ENCODE assay signal across 19 cellular contexts in the genomic region with DNA sequence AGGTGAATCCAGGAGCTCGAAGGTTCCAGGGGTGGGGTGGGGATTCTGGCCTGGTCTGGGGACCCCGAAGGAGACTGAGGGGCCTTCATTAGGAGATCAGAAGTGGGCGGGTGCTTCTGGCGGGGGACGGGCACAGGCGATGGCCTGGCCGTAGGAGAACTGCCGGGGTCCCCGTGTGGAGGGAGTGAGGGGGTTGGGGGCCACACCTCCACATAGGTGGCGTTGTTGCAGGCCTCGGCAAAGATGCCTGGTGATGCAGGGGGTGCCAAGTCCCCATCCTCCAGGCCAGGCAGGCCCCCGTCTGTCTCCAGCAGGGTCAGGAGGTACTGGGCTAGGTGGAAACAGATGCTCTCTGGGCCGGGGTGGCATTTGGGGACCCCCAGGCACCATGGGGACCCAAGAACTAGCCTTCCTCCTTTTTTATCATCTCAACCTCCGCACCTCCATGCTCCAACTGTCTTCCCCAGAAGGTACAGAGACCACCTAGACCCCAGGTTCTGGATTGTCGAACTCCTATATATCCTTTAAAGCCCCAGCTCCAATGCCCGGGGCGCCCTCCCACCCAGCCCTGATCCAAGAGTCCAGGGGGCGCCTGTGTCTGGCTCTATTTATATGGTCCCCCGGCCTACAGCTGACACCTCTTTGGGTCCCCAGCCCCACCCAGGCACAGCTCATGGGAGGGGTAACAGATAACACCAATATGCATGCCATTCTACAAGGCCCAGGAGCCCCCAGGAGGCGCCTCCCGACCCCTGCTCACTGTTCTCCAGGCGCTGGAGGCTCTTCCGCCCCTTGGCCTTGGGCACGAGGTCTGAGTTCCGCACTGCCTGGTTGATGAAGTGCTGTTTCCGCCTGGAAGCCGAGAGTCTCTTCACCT. TPM values are rescaled to one million over a fixed set of nuclear protein-coding genes. Genes with fewer than 3 reads are reported as not detected.
DNase-seq lines count a peak whose midpoint lies in the region; ATAC-seq, FAIRE-seq and TF ChIP-seq lines count a peak whose summit lies in the region.
"Had no signal": no experiment of that assay in that cellular context is flagged by ENCODE, and none has a peak within 500 bp of the region (broad histone marks: within the 10 kb centered on the region; RNA-seq: fewer than 3 reads in every experiment).

No MANE protein-coding gene starts in this region.

- no peak overlapping the region for H3K18ac ChIP-seq in neuronal stem cell (ENCODE audit: low read length)

- H2BK12ac ChIP-seq in neuronal stem cell (ENCODE audit: low read length) = no peak overlapping the region

- in situ Hi-C loops in GM12878 (cut with MboI) = no loop called here

- no peak overlapping the region for H2BK15ac ChIP-seq in neuronal stem cell (ENCODE audit: low read length)

- H3K4ac ChIP-seq in neuronal stem cell (ENCODE audit: low read length) = peak overlapping the region; percentile 3

- POLR2A ChIA-PET in HCT116 (lab: Charles Lee) = no interaction called here
- POLR2A ChIA-PET in GM12878 (lab: Charles Lee) = no interaction called here

- 92% methylated on average over 27 of the region's 27 CpGs for WGBS in GM12878 (ENCODE audit: insufficient coverage, insufficient replicate concordance, low lambda C conversion rate, missing lambda C conversion rate)
- WGBS in neuronal stem cell (ENCODE audit: extremely low coverage in 2 of 2, insufficient read length in 2 of 2, insufficient replicate concordance in 1 of 2), 2 donors = no CpG with 5 or more reads among the region's 27 CpGs

- H3K4me1 ChIP-seq in HCT116 (ENCODE audit: control insufficient read depth in 1 of 2, insufficient read depth in 2 of 2, low read length in 2 of 2) (peaks cover 6 to 16% of the 10 kb centered on the region in 2 experiments; a peak in 3 of 4 replicates), GM12878 (ENCODE audit: control insufficient read depth, insufficient read depth, low read length) (peaks cover 8% of the 10 kb centered on the region), neuronal stem cell (ENCODE audit: control insufficient read depth in 2 of 2, insufficient read depth in 1 of 2, low read depth in 1 of 2, low read length in 2 of 2) (peaks cover 5 to 7% of the 10 kb centered on the region in 2 donors)
- H3K4me1 ChIP-seq: BE2C had no signal

- no peak overlapping the region for H3K9ac ChIP-seq in HCT116 (ENCODE audit: low read length)
- H3K9ac ChIP-seq in GM12878 (ENCODE audit: control insufficient read depth, insufficient read depth, low read length) = no peak overlapping the region
- H3K9ac ChIP-seq in neuronal stem cell (ENCODE audit: low read depth, low read length, poor library complexity) = no peak overlapping the region

- H2AFZ ChIP-seq in HCT116 (ENCODE audit: low read depth, low read length, poor library complexity, severe bottlenecking) (no peak overlapping the region), GM12878 (ENCODE audit: control insufficient read depth, low read depth, low read length) (no peak overlapping the region), neuronal stem cell (ENCODE audit: low read length) (no peak overlapping the region)

- H3K36me3 ChIP-seq in HCT116 (ENCODE audit: control insufficient read depth in 1 of 2, insufficient read depth in 2 of 2, low read length in 2 of 2) (peaks cover 6 to 7% of the 10 kb centered on the region in 2 experiments; a peak in 3 of 4 replicates), GM12878 (ENCODE audit: control insufficient read depth in 2 of 2, insufficient read depth in 2 of 2, low read length in 1 of 2) (peaks cover 0 to 6% of the 10 kb centered on the region in 2 experiments; a peak in 2 of 4 replicates), neuronal stem cell (replicated peaks in 1 of 2; ENCODE audit: control insufficient read depth in 2 of 2, insufficient read depth in 2 of 2, low read length in 2 of 2) (peaks cover 3 to 49% of the 10 kb centered on the region in 2 donors)
- H3K36me3 ChIP-seq: BE2C had no signal

- intact Hi-C loops in HCT116 (cut with micrococcal nuclease) = no loop called here
- intact Hi-C loops in GM12878 (cut with micrococcal nuclease; ENCODE audit: unreplicated experiment) = no loop called here

- CTCF ChIA-PET in HCT116 (lab: Charles Lee) = no interaction called here
- CTCF ChIA-PET in GM12878 (lab: Yijun Ruan, JAX) = no interaction called here

- TF ChIP-seq RAD21 in HCT116 (IDR thresholded peaks at IDR 0.05; ENCODE audit: low read depth) (no peak), GM12878 (IDR thresholded peaks at IDR 0.05; ENCODE audit: insufficient read depth, low read depth, low read length) (no peak)

- H3K79me1 ChIP-seq in neuronal stem cell (ENCODE audit: low read depth, low read length) = peaks cover 13% of the 10 kb centered on the region

- H3K4me3 ChIP-seq in HCT116 (replicated peaks in 1 of 2; ENCODE audit: low read depth in 1 of 2, low read length in 2 of 2) (no peak overlapping the region), GM12878 (no peak overlapping the region), neuronal stem cell (ENCODE audit: low read length in 2 of 2) (no peak overlapping the region)

- H3K14ac ChIP-seq in neuronal stem cell (ENCODE audit: low read length) = no peak overlapping the region

- TF ChIP-seq EP300 in GM12878 (IDR thresholded peaks at IDR 0.05; ENCODE audit: borderline replicate concordance in 1 of 2, control insufficient read depth in 1 of 2, low read depth in 2 of 2, low read length in 2 of 2) = no peak

- H3K4me2 ChIP-seq in HCT116 (ENCODE audit: low read length) (peak overlapping the region; percentile 41; the same call in 1 of the 2 replicates), GM12878 (ENCODE audit: control insufficient read depth, insufficient read depth) (no peak overlapping the region), neuronal stem cell (ENCODE audit: insufficient read depth, low read length, poor library complexity, severe bottlenecking) (no peak overlapping the region)

- H2BK5ac ChIP-seq in neuronal stem cell (ENCODE audit: low read length) = peak overlapping the region; percentile 66

- no peaks in the 10 kb centered on the region for H3K9me2 ChIP-seq in HCT116 (ENCODE audit: insufficient read depth)

- no TSS peak for BruUV-seq in HCT116 (replicated peaks; lab: Mats Ljungman, UMichigan)
- BruUV-seq in GM12878 (replicated peaks; lab: Mats Ljungman, UMichigan) = no TSS peak

- H3K79me2 ChIP-seq in HCT116 (ENCODE audit: insufficient read depth, low read length) (peaks cover 26% of the 10 kb centered on the region; the same call in 1 of the 2 replicates), GM12878 (ENCODE audit: control insufficient read depth, insufficient read depth, low read length) (peaks cover 1% of the 10 kb centered on the region)

- TF ChIP-seq POLR2A in HCT116 (IDR thresholded peaks at IDR 0.05; ENCODE audit: borderline replicate concordance, extremely low read depth, insufficient read depth, insufficient read length) (no peak), GM12878 (IDR thresholded peaks at IDR 0.05; ENCODE audit: low read depth, low read length) (peak; percentile 22; the same call in 1 of the 2 replicates)

- no peaks in the 10 kb centered on the region for H3K9me3 ChIP-seq in HCT116 (ENCODE audit: control insufficient read depth in 1 of 2, insufficient read depth in 1 of 2, low read depth in 1 of 2, low read length in 2 of 2)
- no peaks in the 10 kb centered on the region for H3K9me3 ChIP-seq in GM12878 (replicated peaks; ENCODE audit: control insufficient read depth, insufficient read depth, low read length)
- H3K9me3 ChIP-seq in neuronal stem cell (replicated peaks in 1 of 2; ENCODE audit: control insufficient read depth in 2 of 2, insufficient read depth in 1 of 2, low read depth in 1 of 2, low read length in 2 of 2) = no peaks in the 10 kb centered on the region
- H3K9me3 ChIP-seq: BE2C had no signal

- no peak overlapping the region for H4K91ac ChIP-seq in neuronal stem cell (ENCODE audit: low read depth, low read length, poor library complexity)

- RAD21 ChIA-PET in HCT116 (lab: Charles Lee; ENCODE audit: low non-redundant PET in 1 of 2, low total read pairs in 2 of 2, uncharacterized antibody in 2 of 2, unreplicated experiment in 2 of 2) (no interaction called here), GM12878 (lab: Charles Lee; ENCODE audit: unreplicated experiment) (no interaction called here)

- no peak overlapping the region for H3K23ac ChIP-seq in neuronal stem cell (ENCODE audit: low read depth, low read length, poor library complexity)

- SMC1A ChIA-PET in GM12878 (lab: Charles Lee; ENCODE audit: uncharacterized antibody, unreplicated experiment) = no interaction called here

- no peak for FAIRE-seq in GM12878 (lab: Jason Lieb, UNC)
- FAIRE-seq: RCC 7860 had no signal

- no peak overlapping the region for H4K8ac ChIP-seq in neuronal stem cell (ENCODE audit: low read depth, low read length)

- H4K20me1 ChIP-seq in HCT116 (ENCODE audit: insufficient read depth) (no peaks in the 10 kb centered on the region), GM12878 (ENCODE audit: control insufficient read depth, insufficient read depth) (no peaks in the 10 kb centered on the region)

- H2BK120ac ChIP-seq in neuronal stem cell (ENCODE audit: low read depth, low read length) = no peak overlapping the region

- H2AK5ac ChIP-seq in neuronal stem cell (ENCODE audit: low read depth, low read length) = no peak overlapping the region

- no peaks in the 10 kb centered on the region for H3K27me3 ChIP-seq in HCT116 (ENCODE audit: insufficient read depth, low read length)
- no peaks in the 10 kb centered on the region for H3K27me3 ChIP-seq in GM12878 (replicated peaks in 1 of 2; ENCODE audit: control insufficient read depth in 2 of 2, insufficient read depth in 2 of 2, low read length in 1 of 2)
- no peaks in the 10 kb centered on the region for H3K27me3 ChIP-seq in neuronal stem cell (ENCODE audit: control insufficient read depth in 3 of 3, insufficient read depth in 3 of 3, low read depth in 1 of 3, low read length in 3 of 3)
- H3K27me3 ChIP-seq: BE2C had no signal

- DNase-seq in HCT116 (ENCODE audit: low read depth, low spot score) = no peak
- DNase-seq in GM12878 (ENCODE audit: low read depth, low spot score) = no peak
- no peak for DNase-seq in neuronal stem cell (ENCODE audit: low spot score)
- no peak for DNase-seq in HT-29 (ENCODE audit: low spot score)
- DNase-seq: BE2C, Calu3, KBM-7, MV-4-11, NCI-H1417, NCI-H187 treated with DMSO at 0.1 percent for 48 hours, NCI-H345, NCI-H526 treated with DMSO at 0.1 percent for 48 hours, SHP77 treated with DMSO at 0.1 percent for 48 hours had no signal

- TF ChIP-seq CTCF in HCT116 (IDR thresholded peaks at IDR 0.05 in 2 of 3, conservative IDR thresholded peaks at IDR 0.05 in 1 of 3; ENCODE audit: borderline replicate concordance in 1 of 3, insufficient read depth in 1 of 3, low read depth in 2 of 3, low read length in 2 of 3) = no peak
- no peak for TF ChIP-seq CTCF in GM12878 (IDR thresholded peaks at IDR 0.05 in 2 of 3, conservative IDR thresholded peaks at IDR 0.05 in 1 of 3; ENCODE audit: control insufficient read depth in 2 of 3, extremely low read depth in 1 of 3, insufficient read depth in 1 of 3, low read depth in 3 of 3, low read length in 3 of 3)

- no peak for ATAC-seq in HCT116
- no peak for ATAC-seq in GM12878
- ATAC-seq in HG03095 (IDR thresholded peaks at IDR 0.05; ENCODE audit: unreplicated experiment) = no peak

- H3K27ac ChIP-seq in HCT116 (ENCODE audit: low read depth, low read length) (peak overlapping the region; percentile 42; the same call in 1 of the 2 replicates), GM12878 (ENCODE audit: control insufficient read depth, insufficient read depth) (no peak overlapping the region), neuronal stem cell (replicated peaks; ENCODE audit: low read length) (no peak overlapping the region)
- H3K27ac ChIP-seq: HL-60 had no signal

RNA-seq across cellular contexts. Expression of a gene that starts 8.2 kb away (rescaled TPM):
- total RNA-seq in HCT116 (2021; ENCODE audit: unreplicated experiment) (not detected), GM12878 (2014; rRNA removed) (not detected in 2 replicates), GM12878 (2014; rRNA removed; fragmentation: Illumina TruSeq; extraction: Trizol) (not detected in 2 replicates), GM12878 (2021) (not detected in 2 replicates)
- polyA plus RNA-seq in HCT116 (2012) = not detected in 2 replicates
- total RNA-seq in GM12878 (2013; cell fraction: nucleolus; rRNA removed) = not detected in 2 replicates
- polyA plus RNA-seq in GM12878 (2011; ENCODE audit: low read depth) = not detected
- polyA plus RNA-seq in GM12878 (2011; rRNA removed) (not detected in 2 replicates), GM12878 (2014; fragmentation: Illumina TruSeq; extraction: Trizol) (not detected in 2 replicates), GM12878 (2014; fragmentation: Nextera tagmentation; extraction: Ambion mirVana) (not detected), GM12878 (2014; rRNA removed) (not detected in 2 replicates), GM12878 (2016; fragmentation: Nextera tagmentation; extraction: Ambion mirVana) (not detected)
- not detected in 2 replicates for polyA plus RNA-seq in GM12878 (2011; cell fraction: cytosol; rRNA removed)
- polyA plus RNA-seq in GM12878 (2011; cell fraction: nucleus; rRNA removed) = not detected in 2 replicates
- polyA plus RNA-seq in GM12878 (2012) = not detected in 2 replicates
- 1,322 TPM in 1 of 2 replicates, not detected in the other for polyA minus RNA-seq in GM12878 (2011; rRNA and poly(A)+ RNA removed)
- polyA minus RNA-seq in GM12878 (2011; cell fraction: cytosol; rRNA and poly(A)+ RNA removed) = not detected in 2 replicates
- under 0.01 TPM in 1 of 2 replicates, not detected in the other for polyA minus RNA-seq in GM12878 (2011; cell fraction: nucleus; rRNA and poly(A)+ RNA removed)
- polyA plus RNA-seq in neuronal stem cell (2013, experiment 1 of 2) = not detected
- not detected for polyA plus RNA-seq in neuronal stem cell (2013, experiment 2 of 2)
- not detected in 2 replicates for total RNA-seq in HT-29 (2014; rRNA removed; shearing (Covaris generic))
- total RNA-seq: Calu3; CD4-positive, alpha-beta memory T cell; H7 had no signal
- polyA plus RNA-seq: AG04450; CD4-positive, alpha-beta memory T cell had no signal

RNA-seq across cellular contexts. Expression of a gene that starts 8.5 kb away (rescaled TPM):
- total RNA-seq in HCT116 (2021; ENCODE audit: unreplicated experiment) (73.6 TPM), GM12878 (2014; rRNA removed) (10.7 and 14.5 TPM in 2 replicates), GM12878 (2014; rRNA removed; fragmentation: Illumina TruSeq; extraction: Trizol) (4.7 and 6.4 TPM in 2 replicates), GM12878 (2021) (48.2 and 49.4 TPM in 2 replicates)
- 52.1 and 55.5 TPM in 2 replicates for polyA plus RNA-seq in HCT116 (2012)
- 36.0 and 39.7 TPM in 2 replicates for total RNA-seq in GM12878 (2013; cell fraction: nucleolus; rRNA removed)
- polyA plus RNA-seq in GM12878 (2011; ENCODE audit: low read depth) = 14.5 TPM
- polyA plus RNA-seq in GM12878 (2011; rRNA removed) (3.8 and 12.7 TPM in 2 replicates), GM12878 (2014; fragmentation: Illumina TruSeq; extraction: Trizol) (0.19 and 3.5 TPM in 2 replicates), GM12878 (2014; fragmentation: Nextera tagmentation; extraction: Ambion mirVana) (1 to 10 TPM in 1 of 2 experiments, under 1 TPM in 1; 0.56 to 3.5 TPM), GM12878 (2014; rRNA removed) (24.4 and 28.9 TPM in 2 replicates), GM12878 (2016; fragmentation: Nextera tagmentation; extraction: Ambion mirVana) (10 to 100 TPM; 49.6 to 51.1 TPM)
- polyA plus RNA-seq in GM12878 (2011; cell fraction: cytosol; rRNA removed) = 38.0 and 39.5 TPM in 2 replicates
- 36.6 and 56.4 TPM in 2 replicates for polyA plus RNA-seq in GM12878 (2011; cell fraction: nucleus; rRNA removed)
- 36.5 and 37.4 TPM in 2 replicates for polyA plus RNA-seq in GM12878 (2012)
- 16.8 and 38.4 TPM in 2 replicates for polyA minus RNA-seq in GM12878 (2011; rRNA and poly(A)+ RNA removed)
- polyA minus RNA-seq in GM12878 (2011; cell fraction: cytosol; rRNA and poly(A)+ RNA removed) = 31.8 and 34.9 TPM in 2 replicates
- 12.5 and 26.0 TPM in 2 replicates for polyA minus RNA-seq in GM12878 (2011; cell fraction: nucleus; rRNA and poly(A)+ RNA removed)
- polyA plus RNA-seq in neuronal stem cell (2013, experiment 1 of 2) = 33.3 TPM
- polyA plus RNA-seq in neuronal stem cell (2013, experiment 2 of 2) = 32.9 TPM
- total RNA-seq in HT-29 (2014; rRNA removed; shearing (Covaris generic)) = 31.8 and 32.4 TPM in 2 replicates

RNA-seq across cellular contexts. Expression of a gene that starts 11.6 kb away (rescaled TPM):
- total RNA-seq in HCT116 (2021; ENCODE audit: unreplicated experiment) = 92.3 TPM
- 88.5 and 90.3 TPM in 2 replicates for polyA plus RNA-seq in HCT116 (2012)
- 17.9 and 20.1 TPM in 2 replicates for total RNA-seq in GM12878 (2013; cell fraction: nucleolus; rRNA removed)
- 24.3 and 28.1 TPM in 2 replicates for total RNA-seq in GM12878 (2014; rRNA removed)
- 18.2 and 19.6 TPM in 2 replicates for total RNA-seq in GM12878 (2014; rRNA removed; fragmentation: Illumina TruSeq; extraction: Trizol)
- 51.6 and 54.5 TPM in 2 replicates for total RNA-seq in GM12878 (2021)
- 14.1 TPM for polyA plus RNA-seq in GM12878 (2011; ENCODE audit: low read depth)
- polyA plus RNA-seq in GM12878 (2011; rRNA removed) = 12.1 and 26.1 TPM in 2 replicates
- 43.8 and 54.5 TPM in 2 replicates for polyA plus RNA-seq in GM12878 (2011; cell fraction: cytosol; rRNA removed)
- polyA plus RNA-seq in GM12878 (2011; cell fraction: nucleus; rRNA removed) = 41.0 and 44.6 TPM in 2 replicates
- polyA plus RNA-seq in GM12878 (2012) = 39.6 and 50.1 TPM in 2 replicates
- 16.4 and 27.2 TPM in 2 replicates for polyA plus RNA-seq in GM12878 (2014; fragmentation: Illumina TruSeq; extraction: Trizol)
- polyA plus RNA-seq in GM12878 (2014; fragmentation: Nextera tagmentation; extraction: Ambion mirVana) = 1 to 10 TPM; 1.3 to 4.2 TPM
- polyA plus RNA-seq in GM12878 (2014; rRNA removed) = 65.8 and 78.8 TPM in 2 replicates
- 10 to 100 TPM; 36.0 to 44.0 TPM for polyA plus RNA-seq in GM12878 (2016; fragmentation: Nextera tagmentation; extraction: Ambion mirVana)
- polyA minus RNA-seq in GM12878 (2011; rRNA and poly(A)+ RNA removed) = 8.9 and 20.7 TPM in 2 replicates
- 11.9 and 12.1 TPM in 2 replicates for polyA minus RNA-seq in GM12878 (2011; cell fraction: cytosol; rRNA and poly(A)+ RNA removed)
- polyA minus RNA-seq in GM12878 (2011; cell fraction: nucleus; rRNA and poly(A)+ RNA removed) = 4.8 and 6.7 TPM in 2 replicates
- polyA plus RNA-seq in neuronal stem cell (2013, experiment 1 of 2) = 52.8 TPM
- 52.4 TPM for polyA plus RNA-seq in neuronal stem cell (2013, experiment 2 of 2)
- 37.7 and 51.4 TPM in 2 replicates for total RNA-seq in HT-29 (2014; rRNA removed; shearing (Covaris generic))

RNA-seq across cellular contexts. Expression of a gene that starts 15.7 kb away (rescaled TPM):
- total RNA-seq in HCT116 (2021; ENCODE audit: unreplicated experiment) = 5.9 TPM
- polyA plus RNA-seq in HCT116 (2012) = 3.7 and 4.2 TPM in 2 replicates
- total RNA-seq in GM12878 (2013; cell fraction: nucleolus; rRNA removed) = 16.9 and 18.1 TPM in 2 replicates
- total RNA-seq in GM12878 (2014; rRNA removed) = 0.60 and 2.7 TPM in 2 replicates
- total RNA-seq in GM12878 (2014; rRNA removed; fragmentation: Illumina TruSeq; extraction: Trizol) = not detected in 2 replicates
- 1.8 TPM in 2 replicates for total RNA-seq in GM12878 (2021)
- 0.30 TPM for polyA plus RNA-seq in GM12878 (2011; ENCODE audit: low read depth)
- 1.6 and 2.8 TPM in 2 replicates for polyA plus RNA-seq in GM12878 (2011; rRNA removed)
- polyA plus RNA-seq in GM12878 (2011; cell fraction: cytosol; rRNA removed) = 2.7 and 4.7 TPM in 2 replicates
- 19.3 and 20.1 TPM in 2 replicates for polyA plus RNA-seq in GM12878 (2011; cell fraction: nucleus; rRNA removed)
- 1.9 and 2.3 TPM in 2 replicates for polyA plus RNA-seq in GM12878 (2012)
- not detected in 2 replicates for polyA plus RNA-seq in GM12878 (2014; fragmentation: Illumina TruSeq; extraction: Trizol)
- under 1 TPM in 1 of 2 experiments, not detected in 1; 0.13 TPM for polyA plus RNA-seq in GM12878 (2014; fragmentation: Nextera tagmentation; extraction: Ambion mirVana)
- polyA plus RNA-seq in GM12878 (2014; rRNA removed) = 0.83 and 2.1 TPM in 2 replicates
- 1 to 10 TPM in 1 of 2 experiments, under 1 TPM in 1; 0.14 to 1.4 TPM for polyA plus RNA-seq in GM12878 (2016; fragmentation: Nextera tagmentation; extraction: Ambion mirVana)
- 0.29 and 1.3 TPM in 2 replicates for polyA minus RNA-seq in GM12878 (2011; rRNA and poly(A)+ RNA removed)
- polyA minus RNA-seq in GM12878 (2011; cell fraction: cytosol; rRNA and poly(A)+ RNA removed) = 1.9 and 2.8 TPM in 2 replicates
- 1.7 and 3.2 TPM in 2 replicates for polyA minus RNA-seq in GM12878 (2011; cell fraction: nucleus; rRNA and poly(A)+ RNA removed)
- 0.29 TPM for polyA plus RNA-seq in neuronal stem cell (2013, experiment 1 of 2)
- 0.39 TPM for polyA plus RNA-seq in neuronal stem cell (2013, experiment 2 of 2)
- not detected in 2 replicates for total RNA-seq in HT-29 (2014; rRNA removed; shearing (Covaris generic))
- total RNA-seq: Calu3 had no signal
- polyA plus RNA-seq: AG04450 had no signal

RNA-seq across cellular contexts. Expression of a gene that starts 24.4 kb away (rescaled TPM):
- total RNA-seq in HCT116 (2021; ENCODE audit: unreplicated experiment) (21.8 TPM), GM12878 (2014; rRNA removed) (30.2 and 34.2 TPM in 2 replicates), GM12878 (2014; rRNA removed; fragmentation: Illumina TruSeq; extraction: Trizol) (18.3 and 23.6 TPM in 2 replicates), GM12878 (2021) (68.3 and 70.0 TPM in 2 replicates)
- polyA plus RNA-seq in HCT116 (2012) = 12.8 and 17.5 TPM in 2 replicates
- 148 and 152 TPM in 2 replicates for total RNA-seq in GM12878 (2013; cell fraction: nucleolus; rRNA removed)
- polyA plus RNA-seq in GM12878 (2011; ENCODE audit: low read depth) = 10.8 TPM
- polyA plus RNA-seq in GM12878 (2011; rRNA removed) (6.5 and 17.1 TPM in 2 replicates), GM12878 (2014; fragmentation: Illumina TruSeq; extraction: Trizol) (5.7 and 16.3 TPM in 2 replicates), GM12878 (2014; fragmentation: Nextera tagmentation; extraction: Ambion mirVana) (1 to 10 TPM in 1 of 2 experiments, under 1 TPM in 1; 0.76 to 1.6 TPM), GM12878 (2014; rRNA removed) (37.0 and 45.1 TPM in 2 replicates), GM12878 (2016; fragmentation: Nextera tagmentation; extraction: Ambion mirVana) (1 to 10 TPM; 8.9 to 9.6 TPM)
- 22.9 and 33.7 TPM in 2 replicates for polyA plus RNA-seq in GM12878 (2011; cell fraction: cytosol; rRNA removed)
- polyA plus RNA-seq in GM12878 (2011; cell fraction: nucleus; rRNA removed) = 52.3 and 76.3 TPM in 2 replicates
- polyA plus RNA-seq in GM12878 (2012) = 33.7 and 35.9 TPM in 2 replicates
- 42.1 and 69.0 TPM in 2 replicates for polyA minus RNA-seq in GM12878 (2011; rRNA and poly(A)+ RNA removed)
- polyA minus RNA-seq in GM12878 (2011; cell fraction: cytosol; rRNA and poly(A)+ RNA removed) = 48.9 and 50.8 TPM in 2 replicates
- 33.1 and 53.2 TPM in 2 replicates for polyA minus RNA-seq in GM12878 (2011; cell fraction: nucleus; rRNA and poly(A)+ RNA removed)
- 61.6 TPM for polyA plus RNA-seq in neuronal stem cell (2013, experiment 1 of 2)
- 65.4 TPM for polyA plus RNA-seq in neuronal stem cell (2013, experiment 2 of 2)
- total RNA-seq in HT-29 (2014; rRNA removed; shearing (Covaris generic)) = 10.4 and 11.8 TPM in 2 replicates
